In genomic region chr20:38181207-38181693, GRCh38 we compare ENCODE assay signal across 11 cellular contexts. TPM values are rescaled to one million over a fixed set of nuclear protein-coding genes. Genes with fewer than 3 reads are reported as not detected.
DNase-seq lines count a peak whose midpoint lies in the region; ATAC-seq, FAIRE-seq and TF ChIP-seq lines count a peak whose summit lies in the region.
"Had no signal": no experiment of that assay in that cellular context is flagged by ENCODE, and none has a peak within 500 bp of the region (broad histone marks: within the 10 kb centered on the region; RNA-seq: fewer than 3 reads in every experiment).

No MANE protein-coding gene starts in this region.

- H3K36me3 ChIP-seq in SJCRH30 = no peaks in the 10 kb centered on the region

- H3K4me3 Mint-ChIP-seq in type B pancreatic cell (no peak overlapping the region), H9 (no peak overlapping the region)
- H3K4me3 Mint-ChIP-seq: T-cell had no signal

- H2AK5ac ChIP-seq in H9 (ENCODE audit: insufficient read length, low read length) = no peak overlapping the region

- H3T11ph ChIP-seq in H9 (ENCODE audit: low read length) = no peak overlapping the region

- H3K23me2 ChIP-seq in H9 (ENCODE audit: insufficient read length, low read depth, low read length, poor library complexity, severe bottlenecking) = no peaks in the 10 kb centered on the region

- H3K27me3 ChIP-seq in right cardiac atrium (ENCODE audit: control insufficient read depth, insufficient read depth) (no peaks in the 10 kb centered on the region), SJCRH30 (no peaks in the 10 kb centered on the region), H9 (ENCODE audit: insufficient read depth, low read length) (no peaks in the 10 kb centered on the region)

- H3K4me3 ChIP-seq in right cardiac atrium (ENCODE audit: low read length) = no peak overlapping the region
- no peak overlapping the region for H3K4me3 ChIP-seq in SJCRH30

- no peak overlapping the region for H3K56ac ChIP-seq in H9 (ENCODE audit: insufficient read length, low read depth, low read length)

- peaks cover 7% of the 10 kb centered on the region for H3K27me3 Mint-ChIP-seq in type B pancreatic cell
- peaks cover 4% of the 10 kb centered on the region for H3K27me3 Mint-ChIP-seq in H9 (ENCODE audit: low read depth)

- H3K79me1 ChIP-seq in H9 (ENCODE audit: insufficient read depth, low read depth, low read length, poor library complexity, severe bottlenecking) = no peaks in the 10 kb centered on the region

- no peak overlapping the region for H3K14ac ChIP-seq in H9 (ENCODE audit: insufficient read depth, low read length)

- WGBS in right cardiac atrium = 77% methylated on average over 5 of the region's 5 CpGs
- no CpG with 5 or more reads among the region's 5 CpGs for WGBS in H9 (ENCODE audit: extremely low coverage, insufficient read length, low lambda C conversion rate)

- no peak overlapping the region for H3K23ac ChIP-seq in H9 (ENCODE audit: insufficient read length, low read depth, low read length)

- H4K91ac ChIP-seq in H9 (ENCODE audit: insufficient read length, low read depth, low read length) = no peak overlapping the region

- no peak overlapping the region for H2BK5ac ChIP-seq in H9 (ENCODE audit: insufficient read length, low read length)

- intact Hi-C loops in cardiac septum (cut with DNase I) (no loop called here), right cardiac atrium (cut with DNase I) (no loop called here)

- H4K20me1 ChIP-seq in H9 (ENCODE audit: control insufficient read depth, insufficient read depth, insufficient read length) = no peaks in the 10 kb centered on the region

- H2BK15ac ChIP-seq in H9 (ENCODE audit: low read depth, low read length) = no peak overlapping the region

- H3K4me1 Mint-ChIP-seq in type B pancreatic cell (ENCODE audit: unreplicated experiment) (peaks cover 44% of the 10 kb centered on the region), H9 (peaks cover 0 to 3% of the 10 kb centered on the region in 2 experiments; a peak in 1 of 4 replicates)
- H3K4me1 Mint-ChIP-seq: T-cell had no signal

- H3K9me3 ChIP-seq in right cardiac atrium (ENCODE audit: control insufficient read depth, low read length) = no peaks in the 10 kb centered on the region
- H3K9me3 ChIP-seq in SJCRH30 (replicated peaks) = no peaks in the 10 kb centered on the region; the same call in 1 of the 2 replicates
- no peaks in the 10 kb centered on the region for H3K9me3 ChIP-seq in H9 (ENCODE audit: control insufficient read depth, low read depth, low read length)

- no peak overlapping the region for H4K8ac ChIP-seq in H9 (replicated peaks; ENCODE audit: insufficient read length, low read depth, low read length)

- ATAC-seq in right cardiac atrium (no peak), HG02763 (IDR thresholded peaks at IDR 0.05; ENCODE audit: unreplicated experiment) (peak; percentile 75)
- ATAC-seq: T-cell had no signal

- H3K9me3 Mint-ChIP-seq in type B pancreatic cell (no peaks in the 10 kb centered on the region), H9 (no peaks in the 10 kb centered on the region)
- H3K9me3 Mint-ChIP-seq: activated T-helper 2 cell treated with anti-CD3 and anti-CD28 coated beads, Interferon-gamma antibody, Interleukin-2, Interleukin-4, amounts not matched to agents 10 μg/mL and 5 μg/mL and 100 μg/mL, durations not matched to agents 14 hours and 24 hours and 36 hours; T-cell had no signal

- H2AFZ ChIP-seq in H9 (ENCODE audit: low read length) = no peak overlapping the region

- H3K9ac ChIP-seq in H9 (ENCODE audit: extremely low read depth, insufficient read length, low read length) = no peak overlapping the region

- TF ChIP-seq CTCF in type B pancreatic cell (conservative IDR thresholded peaks at IDR 0.05) = no peak
- TF ChIP-seq CTCF in D721Med (IDR thresholded peaks at IDR 0.05; ENCODE audit: insufficient read depth, missing control alignments) = no peak
- TF ChIP-seq CTCF in H9 (conservative IDR thresholded peaks at IDR 0.05) = no peak

- H4K5ac ChIP-seq in H9 (ENCODE audit: insufficient read length, low read depth, low read length) = no peak overlapping the region

- DNase-seq in cardiac septum (ENCODE audit: low spot score) (peak; percentile 62), right cardiac atrium (no peak), SJCRH30 (peak; percentile 94 to 96), type B pancreatic cell (ENCODE audit: extremely low spot score, unreplicated experiment) (no peak), dedifferentiated amniotic fluid mesenchymal stem cell (ENCODE audit: extremely low spot score) (no peak), D721Med (ENCODE audit: insufficient read length, low spot score) (no peak), H9 (no peak)
- DNase-seq: MV-4-11, T-cell had no signal

- no peaks in the 10 kb centered on the region for H3K4me1 ChIP-seq in right cardiac atrium (ENCODE audit: control insufficient read depth, insufficient read depth, low read length)
- H3K4me1 ChIP-seq in SJCRH30 = peaks cover 32% of the 10 kb centered on the region
- no peaks in the 10 kb centered on the region for H3K4me1 ChIP-seq in H9 (ENCODE audit: insufficient read depth, low read length)

- no peak overlapping the region for H3K18ac ChIP-seq in H9 (ENCODE audit: insufficient read length, low read depth, low read length)

- FAIRE-seq in D721Med (lab: Jason Lieb, UNC) = no peak

- H3K36me3 Mint-ChIP-seq in type B pancreatic cell (no peaks in the 10 kb centered on the region), H9 (ENCODE audit: insufficient read depth in 1 of 3, low read depth in 3 of 3) (no peaks in the 10 kb centered on the region)
- H3K36me3 Mint-ChIP-seq: T-cell had no signal

- H3K27ac ChIP-seq in right cardiac atrium (ENCODE audit: low read length) (no peak overlapping the region), SJCRH30 (peak overlapping the region; percentile 18), H9 (ENCODE audit: insufficient read length, low read depth, low read length) (no peak overlapping the region)

- no peak overlapping the region for H3K4me2 ChIP-seq in H9 (ENCODE audit: insufficient read depth, insufficient read length, low read length)

- H2BK20ac ChIP-seq in H9 (ENCODE audit: low read depth, low read length, poor library complexity, severe bottlenecking) = no peak overlapping the region

- H3K79me2 ChIP-seq in H9 (ENCODE audit: insufficient read depth, low read length) = no peaks in the 10 kb centered on the region

- peak overlapping the region; percentile 53 for H3K27ac Mint-ChIP-seq in type B pancreatic cell
- no peak overlapping the region for H3K27ac Mint-ChIP-seq in H9
- H3K27ac Mint-ChIP-seq: activated T-helper 2 cell treated with anti-CD3 and anti-CD28 coated beads, Interferon-gamma antibody, Interleukin-2, Interleukin-4, amounts not matched to agents 10 μg/mL and 5 μg/mL and 100 μg/mL, durations not matched to agents 14 hours and 24 hours and 36 hours; T-cell had no signal

- H2BK12ac ChIP-seq in H9 (ENCODE audit: insufficient read length, low read depth, low read length) = no peak overlapping the region

- H3K4ac ChIP-seq in H9 (ENCODE audit: low read depth, low read length) = no peak overlapping the region

- no peak overlapping the region for H2BK120ac ChIP-seq in H9 (ENCODE audit: low read depth, low read length, poor library complexity, severe bottlenecking)

RNA-seq across cellular contexts. Expression of gene TGM2, which starts 16.2 kb away (rescaled TPM):
- total RNA-seq in cardiac septum (792 TPM), right cardiac atrium (1,000 to 10,000 TPM in 3 of 4 donors, 100 to 1,000 TPM in 1; 963 to 1,731 (median 1,257) TPM), type B pancreatic cell (ENCODE audit: low replicate concordance) (28.6 and 31.7 TPM in 2 replicates), H9 (2021) (1.1 and 1.4 TPM in 2 replicates)
- 447 TPM for polyA plus RNA-seq in right cardiac atrium
- 0.10 and 0.13 TPM in 2 replicates for total RNA-seq in SJCRH30 (2014; rRNA removed; shearing (Covaris generic))
- total RNA-seq: activated T-helper 2 cell treated with anti-CD3 and anti-CD28 coated beads, Interferon-gamma antibody, Interleukin-2, Interleukin-4, amounts not matched to agents 10 μg/mL and 5 μg/mL and 100 μg/mL, durations not matched to agents 14 hours and 24 hours and 36 hours had no signal

Comparison
In these comparisons a context has a peak if more than half of its experiments do, and no peak if none do; other contexts are left out.
1. DNase-seq: peak in cardiac septum (single experiment) and SJCRH30 (2 of 2); none in right cardiac atrium (0 of 3), type B pancreatic cell (single experiment), dedifferentiated amniotic fluid mesenchymal stem cell (single experiment), D721Med (single experiment) and H9 (single experiment).
2. RNA of gene TGM2, which starts 16.2 kb away (total RNA-seq): 963 to 1,731 TPM in right cardiac atrium and 792 TPM in cardiac septum (single experiment); 28.6 to 31.7 TPM in type B pancreatic cell, 1.1 to 1.4 TPM in H9 and 0.10 to 0.13 TPM in SJCRH30; every median in the first group is over 10 times any median in the second.